In the genomic region with DNA sequence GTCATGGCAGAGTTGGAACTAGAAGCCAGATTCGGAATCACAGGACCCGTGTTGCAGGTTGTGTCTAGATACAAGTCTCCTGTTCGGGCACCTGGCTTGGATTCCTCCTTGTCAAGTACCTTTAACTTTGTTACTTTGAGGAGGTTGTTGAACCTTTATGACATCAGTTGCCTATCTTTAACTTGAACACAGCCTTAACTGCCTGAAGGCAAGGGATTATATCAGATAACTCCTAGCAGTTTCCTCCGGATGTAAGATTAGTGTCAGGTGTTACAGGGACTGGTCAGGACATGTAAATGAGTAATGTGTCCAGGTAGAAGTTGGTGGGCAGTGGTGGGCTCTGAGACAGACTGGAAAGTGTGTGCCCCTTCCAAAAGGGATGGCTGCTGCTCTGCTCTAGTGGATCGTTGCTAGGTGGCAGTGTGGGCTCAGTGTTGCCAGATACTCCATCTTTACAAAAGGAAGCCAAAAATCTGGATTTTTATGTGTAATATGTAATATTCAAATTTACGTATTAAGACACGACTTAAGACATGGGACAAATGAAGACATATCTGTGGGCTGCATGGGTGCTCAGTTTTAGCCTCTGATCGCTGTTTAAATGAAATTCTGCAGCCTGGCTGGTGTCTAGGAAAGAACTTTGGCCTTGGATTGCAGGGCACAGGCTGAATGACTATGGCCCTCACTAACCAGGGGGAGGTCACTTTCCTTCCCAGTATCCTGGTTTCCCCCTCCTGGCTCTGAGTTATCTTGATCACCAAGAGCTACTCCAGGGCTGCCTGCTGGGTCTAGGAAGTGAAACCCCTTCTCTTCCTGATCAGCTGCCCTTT, we compare ENCODE assay signal across 13 cellular contexts. TPM values are rescaled to one million over a fixed set of nuclear protein-coding genes. Genes with fewer than 3 reads are reported as not detected.
DNase-seq lines count a peak whose midpoint lies in the region; ATAC-seq and TF ChIP-seq lines count a peak whose summit lies in the region.
"Had no signal": no experiment of that assay in that cellular context is flagged by ENCODE, and none has a peak within 500 bp of the region (broad histone marks: within the 10 kb centered on the region; RNA-seq: fewer than 3 reads in every experiment).

No MANE protein-coding gene starts in this region.

- CTCF ChIA-PET in activated naive CD4-positive, alpha-beta T cell treated with anti-CD3 and anti-CD28 coated beads, Interleukin-2, amount 10 ng/mL, durations not matched to agents 7 days and 5 days (lab: Charles Lee): interaction anchor here (1.0 to 1.6 kb wide), 4 partner anchors 11 to 76 kb away, joined by 3 to 6 read pairs (median 5); no protein-coding TSS in a partner anchor

- H3K4me3 Mint-ChIP-seq in activated naive CD4-positive, alpha-beta T cell treated with anti-CD3 and anti-CD28 coated beads, Interleukin-2, amount 10 ng/mL, durations not matched to agents 7 days and 5 days: no peak overlapping the region
- H3K4me3 Mint-ChIP-seq in T-helper 17 cell: no peak overlapping the region
- no peak overlapping the region for H3K4me3 Mint-ChIP-seq in stimulated activated naive B cell treated with anti-CD40 and anti-IgM and Interleukin-4, amounts not matched to agents 10 μg/mL and 1 μg/mL and 100 μg/mL, for 72 hours

- H3K27ac Mint-ChIP-seq in activated naive CD4-positive, alpha-beta T cell treated with anti-CD3 and anti-CD28 coated beads, Interleukin-2, amount 10 ng/mL, durations not matched to agents 7 days and 5 days: peak overlapping the region; percentile 75
- peak overlapping the region; percentile 90 for H3K27ac Mint-ChIP-seq in T-helper 17 cell
- H3K27ac Mint-ChIP-seq in stimulated activated naive B cell treated with anti-CD40 and anti-IgM and Interleukin-4, amounts not matched to agents 10 μg/mL and 1 μg/mL and 100 μg/mL, for 72 hours: peak overlapping the region; percentile 75

- DNase-seq in activated naive CD4-positive, alpha-beta T cell treated with anti-CD3 and anti-CD28 coated beads, Interleukin-2, amount 10 ng/mL, durations not matched to agents 7 days and 5 days: peak; percentile 27
- DNase-seq in activated naive CD4-positive, alpha-beta T cell treated with Interleukin-2 at 50 U/mL for 16 hours: no peak
- DNase-seq in T-helper 17 cell: no peak
- no peak for DNase-seq in fibroblast of pulmonary artery (ENCODE audit: low read depth)
- DNase-seq in stimulated activated naive B cell treated with anti-CD40 and anti-IgM and Interleukin-4, amounts not matched to agents 10 μg/mL and 1 μg/mL and 100 μg/mL, for 72 hours: no peak
- DNase-seq in NCI-H1930 (lab: John Stamatoyannopoulos, UW): no peak
- DNase-seq in HK-2 (ENCODE audit: unreplicated experiment): no peak
- DNase-seq: activated T-cell treated with anti-CD3 and anti-CD28 coated beads, Interleukin-2, amount 50 U/mL, for 72 hours; heart left ventricle; NCI-H1436 treated with DMSO at 0.1 percent for 48 hours had no signal

- no peak for ATAC-seq in T-helper 17 cell
- no peak for ATAC-seq in stimulated activated naive B cell treated with anti-CD40 and anti-IgM and Interleukin-4, amounts not matched to agents 10 μg/mL and 1 μg/mL and 100 μg/mL, for 72 hours (replicated peaks)
- no peak for ATAC-seq in HG03135 (IDR thresholded peaks at IDR 0.05; ENCODE audit: unreplicated experiment)
- ATAC-seq: activated T-cell treated with anti-CD3 and anti-CD28 coated beads, Interleukin-2, amount 50 U/mL, for 72 hours; heart left ventricle; Panc1 had no signal

- peaks cover 77% of the 10 kb centered on the region for H3K4me1 Mint-ChIP-seq in activated naive CD4-positive, alpha-beta T cell treated with anti-CD3 and anti-CD28 coated beads, Interleukin-2, amount 10 ng/mL, durations not matched to agents 7 days and 5 days
- peaks cover 68% of the 10 kb centered on the region for H3K4me1 Mint-ChIP-seq in T-helper 17 cell
- peaks cover 69 to 96% of the 10 kb centered on the region in 2 donors for H3K4me1 Mint-ChIP-seq in stimulated activated naive B cell treated with anti-CD40 and anti-IgM and Interleukin-4, amounts not matched to agents 10 μg/mL and 1 μg/mL and 100 μg/mL, for 72 hours

- no peak overlapping the region for H3K4me3 ChIP-seq in fibroblast of pulmonary artery (replicated peaks; ENCODE audit: low read depth, low read length)
- H3K4me3 ChIP-seq: heart left ventricle, right atrium auricular region had no signal

- no peaks in the 10 kb centered on the region for H3K9me3 ChIP-seq in T-helper 17 cell (ENCODE audit: control insufficient read depth, low read length, poor library complexity, severe bottlenecking)
- H3K9me3 ChIP-seq: heart left ventricle, right atrium auricular region had no signal

- peak; percentile 6 for TF ChIP-seq CTCF in fibroblast of pulmonary artery (IDR thresholded peaks at IDR 0.05; ENCODE audit: low read length, missing control alignments)

- H3K36me3 Mint-ChIP-seq in activated naive CD4-positive, alpha-beta T cell treated with anti-CD3 and anti-CD28 coated beads, Interleukin-2, amount 10 ng/mL, durations not matched to agents 7 days and 5 days: peaks cover 40% of the 10 kb centered on the region
- peaks cover 5% of the 10 kb centered on the region for H3K36me3 Mint-ChIP-seq in T-helper 17 cell (ENCODE audit: low read depth)
- peaks cover 27 to 39% of the 10 kb centered on the region in 2 donors for H3K36me3 Mint-ChIP-seq in stimulated activated naive B cell treated with anti-CD40 and anti-IgM and Interleukin-4, amounts not matched to agents 10 μg/mL and 1 μg/mL and 100 μg/mL, for 72 hours

- no peaks in the 10 kb centered on the region for H3K27me3 Mint-ChIP-seq in activated naive CD4-positive, alpha-beta T cell treated with anti-CD3 and anti-CD28 coated beads, Interleukin-2, amount 10 ng/mL, durations not matched to agents 7 days and 5 days
- H3K27me3 Mint-ChIP-seq in T-helper 17 cell: no peaks in the 10 kb centered on the region
- no peaks in the 10 kb centered on the region for H3K27me3 Mint-ChIP-seq in stimulated activated naive B cell treated with anti-CD40 and anti-IgM and Interleukin-4, amounts not matched to agents 10 μg/mL and 1 μg/mL and 100 μg/mL, for 72 hours

- H3K9me3 Mint-ChIP-seq in activated naive CD4-positive, alpha-beta T cell treated with anti-CD3 and anti-CD28 coated beads, Interleukin-2, amount 10 ng/mL, durations not matched to agents 7 days and 5 days: no peaks in the 10 kb centered on the region
- no peaks in the 10 kb centered on the region for H3K9me3 Mint-ChIP-seq in stimulated activated naive B cell treated with anti-CD40 and anti-IgM and Interleukin-4, amounts not matched to agents 10 μg/mL and 1 μg/mL and 100 μg/mL, for 72 hours
- H3K9me3 Mint-ChIP-seq: activated T-cell treated with anti-CD3 and anti-CD28 coated beads, Interleukin-2, amount 50 U/mL, for 72 hours had no signal

RNA-seq across cellular contexts. Expression of a gene that starts 27.1 kb away (rescaled TPM):
- 10 to 100 TPM; 48.6 to 50.6 TPM for total RNA-seq in T-helper 17 cell
